ENCODE assay signal across 11 cellular contexts in the genomic region with DNA sequence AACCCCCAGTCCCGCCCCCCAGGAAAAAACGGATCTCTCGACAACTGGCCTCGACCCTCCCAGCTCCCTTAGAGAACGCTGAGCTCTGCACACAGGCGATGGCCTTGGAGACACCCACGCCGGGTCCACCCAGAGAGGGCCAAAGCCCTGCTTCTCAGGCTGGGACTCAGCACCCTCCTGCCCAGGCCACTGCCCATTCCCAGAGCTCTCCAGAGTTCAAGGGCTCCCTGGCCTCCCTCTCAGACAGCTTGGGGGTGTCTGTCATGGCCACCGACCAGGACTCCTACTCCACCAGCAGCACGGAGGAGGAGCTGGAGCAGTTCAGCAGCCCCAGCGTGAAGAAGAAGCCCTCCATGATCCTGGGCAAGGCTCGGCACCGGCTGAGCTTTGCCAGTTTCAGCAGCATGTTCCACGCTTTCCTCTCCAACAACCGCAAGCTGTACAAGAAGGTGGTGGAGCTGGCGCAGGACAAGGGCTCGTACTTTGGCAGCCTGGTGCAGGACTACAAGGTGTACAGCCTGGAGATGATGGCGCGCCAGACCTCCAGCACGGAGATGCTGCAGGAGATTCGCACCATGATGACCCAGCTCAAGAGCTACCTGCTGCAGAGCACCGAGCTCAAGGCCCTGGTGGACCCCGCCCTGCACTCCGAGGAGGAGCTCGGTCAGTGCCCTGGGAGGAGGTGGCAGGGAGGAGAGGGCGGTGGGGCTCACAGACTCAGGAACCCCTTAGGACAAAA.
DNase-seq lines count a peak whose midpoint lies in the region; ATAC-seq, FAIRE-seq and TF ChIP-seq lines count a peak whose summit lies in the region.
"Had no signal": no experiment of that assay in that cellular context is flagged by ENCODE, and none has a peak within 500 bp of the region (broad histone marks: within the 10 kb centered on the region; RNA-seq: fewer than 3 reads in every experiment).

No MANE protein-coding gene starts in this region.

- H3K79me2 ChIP-seq in HepG2 (ENCODE audit: insufficient read depth, low read length) = no peaks in the 10 kb centered on the region

- no peak for TF ChIP-seq POLR2A in HepG2 (IDR thresholded peaks at IDR 0.05; ENCODE audit: insufficient read depth in 1 of 2, low read depth in 2 of 2, low read length in 2 of 2)

- no peak for ATAC-seq in activated T-helper 17 cell treated with anti-CD3 and anti-CD28 coated beads, Interleukin-2, amount 50 U/mL, for 72 hours (replicated peaks)
- no peak for ATAC-seq in HepG2

- H3K27me3 ChIP-seq in HepG2 (ENCODE audit: control insufficient read depth in 1 of 2, insufficient read depth in 2 of 2, low read length in 2 of 2) = no peaks in the 10 kb centered on the region
- H3K27me3 ChIP-seq: neural progenitor cell had no signal

- H2AFZ ChIP-seq in HepG2 (ENCODE audit: low read length) = no peak overlapping the region
- H2AFZ ChIP-seq: neural progenitor cell had no signal

- no peak for TF ChIP-seq CTCF in HepG2 (CRISPR knock-in tag; IDR thresholded peaks at IDR 0.05)

- H3K9me3 ChIP-seq in HepG2 (ENCODE audit: low read length) = no peaks in the 10 kb centered on the region

- peaks cover 1 to 3% of the 10 kb centered on the region in 2 experiments; a peak in 3 of 5 replicates for H3K36me3 ChIP-seq in HepG2 (replicated peaks in 1 of 2; ENCODE audit: control insufficient read depth in 1 of 2, insufficient read depth in 2 of 2, low read length in 2 of 2)
- H3K36me3 ChIP-seq: neural progenitor cell had no signal

- no peaks in the 10 kb centered on the region for H3K9me3 Mint-ChIP-seq in activated T-helper 17 cell treated with anti-CD3 and anti-CD28 coated beads, Interleukin-2, amount 50 U/mL, for 72 hours
- H3K9me3 Mint-ChIP-seq: neural progenitor cell had no signal

- H3K27ac ChIP-seq in HepG2 (ENCODE audit: extremely low read length, insufficient read depth, low read length) = no peak overlapping the region
- H3K27ac ChIP-seq in substantia nigra (ENCODE audit: low read depth, low read length, poor library complexity, severe bottlenecking) = peak overlapping the region; percentile 72
- H3K27ac ChIP-seq: 22Rv1, neural progenitor cell had no signal

- no peak for TF ChIP-seq EP300 in HepG2 (IDR thresholded peaks at IDR 0.05; ENCODE audit: low read depth in 2 of 2, low read length in 2 of 2)
- no peak for TF ChIP-seq EP300 in HepG2 (CRISPR knock-in tag; IDR thresholded peaks at IDR 0.05; ENCODE audit: borderline replicate concordance)

- POLR2A ChIA-PET in HepG2 (lab: Yijun Ruan, JAX) = no interaction called here

- FAIRE-seq in HepG2 (lab: Jason Lieb, UNC) = no peak

- H3K36me3 Mint-ChIP-seq in activated T-helper 17 cell treated with anti-CD3 and anti-CD28 coated beads, Interleukin-2, amount 50 U/mL, for 72 hours (ENCODE audit: low read depth) = peaks cover 63% of the 10 kb centered on the region
- H3K36me3 Mint-ChIP-seq: neural progenitor cell had no signal

- H3K27me3 Mint-ChIP-seq in activated T-helper 17 cell treated with anti-CD3 and anti-CD28 coated beads, Interleukin-2, amount 50 U/mL, for 72 hours = no peaks in the 10 kb centered on the region

- no peaks in the 10 kb centered on the region for H3K4me1 ChIP-seq in HepG2 (ENCODE audit: insufficient read depth, low read length)
- H3K4me1 ChIP-seq: neural progenitor cell had no signal

- peaks cover 54% of the 10 kb centered on the region for H3K4me1 Mint-ChIP-seq in activated T-helper 17 cell treated with anti-CD3 and anti-CD28 coated beads, Interleukin-2, amount 50 U/mL, for 72 hours

- no peak for TF ChIP-seq RAD21 in HepG2 (CRISPR knock-in tag; IDR thresholded peaks at IDR 0.05)

- CTCF ChIA-PET in HepG2 (lab: Yijun Ruan, JAX; ENCODE audit: low intra/inter-chr PET ratio, low total read pairs) = no interaction called here

- DNase-seq in SIG-M5 treated with dmso at 0.1 percent for 504 hours (lab: John Stamatoyannopoulos, UW; ENCODE audit: unreplicated experiment) = peak; percentile 33
- no peak for DNase-seq in SIG-M5 (lab: John Stamatoyannopoulos, UW)
- no peak for DNase-seq in HepG2 (ENCODE audit: low spot score)
- no peak for DNase-seq in substantia nigra (lab: John Stamatoyannopoulos, UW)
- DNase-seq in SW480 (ENCODE audit: low spot score) = no peak
- no peak for DNase-seq in DMS 273 treated with DMSO at 0.1 percent for 48 hours (lab: John Stamatoyannopoulos, UW)
- DNase-seq in D341Med (ENCODE audit: low spot score) = no peak
- DNase-seq: MM.1S had no signal

- H3K4me3 ChIP-seq in HepG2 (replicated peaks in 1 of 3; ENCODE audit: insufficient read depth in 1 of 3, low read depth in 2 of 3, low read length in 3 of 3) = no peak overlapping the region
- H3K4me3 ChIP-seq: neural progenitor cell had no signal

- peak overlapping the region; percentile 93 for H3K27ac Mint-ChIP-seq in activated T-helper 17 cell treated with anti-CD3 and anti-CD28 coated beads, Interleukin-2, amount 50 U/mL, for 72 hours
- H3K27ac Mint-ChIP-seq: neural progenitor cell had no signal

- peak overlapping the region; percentile 99 for H3K4me3 Mint-ChIP-seq in activated T-helper 17 cell treated with anti-CD3 and anti-CD28 coated beads, Interleukin-2, amount 50 U/mL, for 72 hours
- H3K4me3 Mint-ChIP-seq: neural progenitor cell had no signal

- no peak overlapping the region for H3K9ac ChIP-seq in HepG2 (ENCODE audit: insufficient read depth, low read depth, low read length)
- H3K9ac ChIP-seq: neural progenitor cell had no signal

- H3K4me2 ChIP-seq in HepG2 (ENCODE audit: low read depth, low read length) = no peak overlapping the region
- H3K4me2 ChIP-seq: neural progenitor cell had no signal

- in situ Hi-C loops in HepG2 (cut with HindIII; ENCODE audit: extremely low pct_ligation_motif_present, low pct_unique_long_range_greater_than_20kb) = no loop called here

- BruUV-seq in HepG2 (replicated peaks; lab: Mats Ljungman, UMichigan) = TSS peak; percentile 54

- H4K20me1 ChIP-seq in HepG2 (ENCODE audit: insufficient read depth, low read length) = no peaks in the 10 kb centered on the region

- intact Hi-C loops in HepG2 (cut with micrococcal nuclease; ENCODE audit: unreplicated experiment) = no loop called here

- 94% methylated on average over 15 of the region's 26 CpGs for WGBS in HepG2 (ENCODE audit: low lambda C conversion rate)

TF ChIP-seq in HepG2, 621 proteins besides CTCF, POLR2A, EP300 and RAD21:
- TF ChIP-seq, protein P1, sequence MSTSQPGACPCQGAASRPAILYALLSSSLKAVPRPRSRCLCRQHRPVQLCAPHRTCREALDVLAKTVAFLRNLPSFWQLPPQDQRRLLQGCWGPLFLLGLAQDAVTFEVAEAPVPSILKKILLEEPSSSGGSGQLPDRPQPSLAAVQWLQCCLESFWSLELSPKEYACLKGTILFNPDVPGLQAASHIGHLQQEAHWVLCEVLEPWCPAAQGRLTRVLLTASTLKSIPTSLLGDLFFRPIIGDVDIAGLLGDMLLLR (CRISPR knock-in tag; IDR thresholded peaks at IDR 0.05) = no peak
- no peak for TF ChIP-seq ZNF775 (CRISPR knock-in tag; IDR thresholded peaks at IDR 0.05; ENCODE audit: borderline replicate concordance)
- TF ChIP-seq, protein P2, sequence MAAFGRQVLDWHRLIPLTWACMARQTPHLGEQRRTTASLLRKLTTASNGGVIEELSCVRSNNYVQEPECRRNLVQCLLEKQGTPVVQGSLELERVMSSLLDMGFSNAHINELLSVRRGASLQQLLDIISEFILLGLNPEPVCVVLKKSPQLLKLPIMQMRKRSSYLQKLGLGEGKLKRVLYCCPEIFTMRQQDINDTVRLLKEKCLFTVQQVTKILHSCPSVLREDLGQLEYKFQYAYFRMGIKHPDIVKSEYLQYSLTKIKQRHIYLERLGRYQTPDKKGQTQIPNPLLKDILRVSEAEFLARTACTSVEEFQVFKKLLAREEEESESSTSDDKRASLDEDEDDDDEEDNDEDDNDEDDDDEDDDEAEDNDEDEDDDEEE (CRISPR knock-in tag; IDR thresholded peaks at IDR 0.05) = no peak
- TF ChIP-seq, protein P3, sequence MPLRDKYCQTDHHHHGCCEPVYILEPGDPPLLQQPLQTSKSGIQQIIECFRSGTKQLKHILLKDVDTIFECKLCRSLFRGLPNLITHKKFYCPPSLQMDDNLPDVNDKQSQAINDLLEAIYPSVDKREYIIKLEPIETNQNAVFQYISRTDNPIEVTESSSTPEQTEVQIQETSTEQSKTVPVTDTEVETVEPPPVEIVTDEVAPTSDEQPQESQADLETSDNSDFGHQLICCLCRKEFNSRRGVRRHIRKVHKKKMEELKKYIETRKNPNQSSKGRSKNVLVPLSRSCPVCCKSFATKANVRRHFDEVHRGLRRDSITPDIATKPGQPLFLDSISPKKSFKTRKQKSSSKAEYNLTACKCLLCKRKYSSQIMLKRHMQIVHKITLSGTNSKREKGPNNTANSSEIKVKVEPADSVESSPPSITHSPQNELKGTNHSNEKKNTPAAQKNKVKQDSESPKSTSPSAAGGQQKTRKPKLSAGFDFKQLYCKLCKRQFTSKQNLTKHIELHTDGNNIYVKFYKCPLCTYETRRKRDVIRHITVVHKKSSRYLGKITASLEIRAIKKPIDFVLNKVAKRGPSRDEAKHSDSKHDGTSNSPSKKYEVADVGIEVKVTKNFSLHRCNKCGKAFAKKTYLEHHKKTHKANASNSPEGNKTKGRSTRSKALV (CRISPR knock-in tag; IDR thresholded peaks at IDR 0.05) = no peak
- TF ChIP-seq ZNF557 (CRISPR knock-in tag; IDR thresholded peaks at IDR 0.05) = no peak
- no peak for TF ChIP-seq SRSF4 (IDR thresholded peaks at IDR 0.05; ENCODE audit: low read depth, low read length, poor library complexity, severe bottlenecking)
- TF ChIP-seq, protein P4, sequence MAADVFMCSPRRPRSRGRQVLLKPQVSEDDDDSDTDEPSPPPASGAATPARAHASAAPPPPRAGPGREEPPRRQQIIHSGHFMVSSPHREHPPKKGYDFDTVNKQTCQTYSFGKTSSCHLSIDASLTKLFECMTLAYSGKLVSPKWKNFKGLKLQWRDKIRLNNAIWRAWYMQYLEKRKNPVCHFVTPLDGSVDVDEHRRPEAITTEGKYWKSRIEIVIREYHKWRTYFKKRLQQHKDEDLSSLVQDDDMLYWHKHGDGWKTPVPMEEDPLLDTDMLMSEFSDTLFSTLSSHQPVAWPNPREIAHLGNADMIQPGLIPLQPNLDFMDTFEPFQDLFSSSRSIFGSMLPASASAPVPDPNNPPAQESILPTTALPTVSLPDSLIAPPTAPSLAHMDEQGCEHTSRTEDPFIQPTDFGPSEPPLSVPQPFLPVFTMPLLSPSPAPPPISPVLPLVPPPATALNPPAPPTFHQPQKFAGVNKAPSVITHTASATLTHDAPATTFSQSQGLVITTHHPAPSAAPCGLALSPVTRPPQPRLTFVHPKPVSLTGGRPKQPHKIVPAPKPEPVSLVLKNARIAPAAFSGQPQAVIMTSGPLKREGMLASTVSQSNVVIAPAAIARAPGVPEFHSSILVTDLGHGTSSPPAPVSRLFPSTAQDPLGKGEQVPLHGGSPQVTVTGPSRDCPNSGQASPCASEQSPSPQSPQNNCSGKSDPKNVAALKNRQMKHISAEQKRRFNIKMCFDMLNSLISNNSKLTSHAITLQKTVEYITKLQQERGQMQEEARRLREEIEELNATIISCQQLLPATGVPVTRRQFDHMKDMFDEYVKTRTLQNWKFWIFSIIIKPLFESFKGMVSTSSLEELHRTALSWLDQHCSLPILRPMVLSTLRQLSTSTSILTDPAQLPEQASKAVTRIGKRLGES (CRISPR knock-in tag; IDR thresholded peaks at IDR 0.05; ENCODE audit: borderline replicate concordance) = no peak
